In genomic region chr2:26922638-26923466, GRCh38 we compare ENCODE assay signal across 8 cellular contexts.
DNase-seq lines count a peak whose midpoint lies in the region; ATAC-seq and TF ChIP-seq lines count a peak whose summit lies in the region.

No MANE protein-coding gene starts in this region.

- ATAC-seq in HG03520 (IDR thresholded peaks at IDR 0.05; ENCODE audit: unreplicated experiment) = no peak
- ATAC-seq in HG02840 (IDR thresholded peaks at IDR 0.05; ENCODE audit: low FRiP score, unreplicated experiment) = no peak

- DNase-seq in COLO668 (lab: John Stamatoyannopoulos, UW; ENCODE audit: unreplicated experiment) = peak; percentile 41
- peak; percentile 21 for DNase-seq in HK-2 (ENCODE audit: unreplicated experiment)
- DNase-seq in NCI-H82 (lab: John Stamatoyannopoulos, UW) = peak; percentile 82
- peak; percentile 9 for DNase-seq in activated CD8-positive, alpha-beta memory T cell treated with anti-CD3 and anti-CD28 coated beads, Interleukin-2, amount 50 U/mL, for 1 hour (ENCODE audit: extremely low read depth)
- DNase-seq in fibroblast of mammary gland (ENCODE audit: low read depth) = peak; percentile 38
- peak in 49 of 56 donors; percentile 17 to 90 (median 71) for DNase-seq in nucleus accumbens (lab: John Stamatoyannopoulos, UW)

- H3K4me3 ChIP-seq in fibroblast of mammary gland (ENCODE audit: control insufficient read depth, low read depth, low read length) = no peak overlapping the region

- peak; percentile 48 for TF ChIP-seq CTCF in fibroblast of mammary gland (conservative IDR thresholded peaks at IDR 0.05; ENCODE audit: control insufficient read depth, insufficient read depth, low read depth, low read length)

Comparison
In these comparisons a context has a peak if more than half of its experiments do, and no peak if none do; other contexts are left out.
1. DNase-seq: peak in every context shown above with its lines; median percentile 82 in NCI-H82; 71 in nucleus accumbens; 41 in COLO668; 38 in fibroblast of mammary gland; 21 in HK-2; 9 in activated CD8-positive, alpha-beta memory T cell treated with anti-CD3 and anti-CD28 coated beads, Interleukin-2, amount 50 U/mL, for 1 hour.